Comparison of ENCODE assay signal across 8 cellular contexts in genomic region chrX:147912093-147912801, GRCh38. TPM values are rescaled to one million over a fixed set of nuclear protein-coding genes. Genes with fewer than 3 reads are reported as not detected.
DNase-seq lines count a peak whose midpoint lies in the region; ATAC-seq, FAIRE-seq and TF ChIP-seq lines count a peak whose summit lies in the region.

No MANE protein-coding gene starts in this region.

- POLR2A ChIA-PET in A549 (lab: Yijun Ruan, JAX): no interaction called here

- H3K27ac ChIP-seq in A549 (peak overlapping the region; percentile 92 to 99), epithelial cell of prostate (peak overlapping the region; percentile 63)

- H3K4me3 ChIP-seq in A549 (peak overlapping the region; percentile 92), GM12875 (ENCODE audit: low read depth, low read length) (peak overlapping the region; percentile 75)

- H3K27ac Mint-ChIP-seq in stimulated activated naive CD8-positive, alpha-beta T cell treated with anti-CD3 and anti-CD28 coated beads, Interleukin-15, amount 100 ng/mL, for 72 hours: peak overlapping the region; percentile 87 to 93

- TF ChIP-seq RAD21 in A549 (conservative IDR thresholded peaks at IDR 0.05 in 1 of 2, IDR thresholded peaks at IDR 0.05 in 1 of 2): no peak

- TF ChIP-seq CTCF in A549 (IDR thresholded peaks at IDR 0.05) (no peak), GM12875 (IDR thresholded peaks at IDR 0.05; ENCODE audit: borderline replicate concordance, insufficient read depth, low read depth, low read length) (no peak)

- no peaks in the 10 kb centered on the region for H3K9me3 ChIP-seq in A549

- no peaks in the 10 kb centered on the region for H3K9me3 Mint-ChIP-seq in stimulated activated naive CD8-positive, alpha-beta T cell treated with anti-CD3 and anti-CD28 coated beads, Interleukin-15, amount 100 ng/mL, for 72 hours

- TF ChIP-seq POLR2A in A549 (IDR thresholded peaks at IDR 0.05; ENCODE audit: low read length): no peak

- WGBS in A549 (ENCODE audit: missing lambda C conversion rate): 0% methylated on average over 19 of the region's 58 CpGs

- H3K4me3 Mint-ChIP-seq in stimulated activated naive CD8-positive, alpha-beta T cell treated with anti-CD3 and anti-CD28 coated beads, Interleukin-15, amount 100 ng/mL, for 72 hours: peak overlapping the region; percentile 87 to 91

- peak; percentile 22 to 31 for DNase-seq in A549 (ENCODE audit: low read depth in 1 of 2, low spot score in 1 of 2)
- DNase-seq in NCI-H2107 treated with DMSO at 0.1 percent for 48 hours (lab: John Stamatoyannopoulos, UW; ENCODE audit: unreplicated experiment): peak; percentile 22
- peak in 2 of 3 experiments; percentile 5 to 6 for DNase-seq in activated CD8-positive, alpha-beta memory T cell treated with anti-CD3 and anti-CD28 coated beads for 48 hours (ENCODE audit: low read depth in 2 of 3, low spot score in 2 of 3)
- no peak for DNase-seq in epithelial cell of prostate (ENCODE audit: low read depth, low spot score)
- peak; percentile 7 for DNase-seq in midbrain (lab: John Stamatoyannopoulos, UW)
- DNase-seq in stimulated activated naive CD8-positive, alpha-beta T cell treated with anti-CD3 and anti-CD28 coated beads, Interleukin-15, amount 100 ng/mL, for 72 hours: peak; percentile 46 to 48

- H3K4me2 ChIP-seq in A549: peak overlapping the region; percentile 97

- peak; percentile 67 to 72 for ATAC-seq in A549
- ATAC-seq in HG02759 (IDR thresholded peaks at IDR 0.05; ENCODE audit: unreplicated experiment): peak; percentile 37
- peak; percentile 60 for ATAC-seq in stimulated activated naive CD8-positive, alpha-beta T cell treated with anti-CD3 and anti-CD28 coated beads, Interleukin-15, amount 100 ng/mL, for 72 hours

- TF ChIP-seq EP300 in A549 (IDR thresholded peaks at IDR 0.05): no peak

- no peaks in the 10 kb centered on the region for H3K27me3 Mint-ChIP-seq in stimulated activated naive CD8-positive, alpha-beta T cell treated with anti-CD3 and anti-CD28 coated beads, Interleukin-15, amount 100 ng/mL, for 72 hours

- H3K4me1 Mint-ChIP-seq in stimulated activated naive CD8-positive, alpha-beta T cell treated with anti-CD3 and anti-CD28 coated beads, Interleukin-15, amount 100 ng/mL, for 72 hours: peaks cover 35% of the 10 kb centered on the region

- CTCF ChIA-PET in A549 (lab: Yijun Ruan, JAX): no interaction called here

- no peak for FAIRE-seq in A549 (lab: Jason Lieb, UNC)

- peaks cover 24% of the 10 kb centered on the region; the same call in 2 of the 3 replicates for H3K4me1 ChIP-seq in A549

TF ChIP-seq in A549, 52 proteins besides CTCF, POLR2A, EP300 and RAD21:
- TF ChIP-seq PHF8 (IDR thresholded peaks at IDR 0.05; ENCODE audit: borderline replicate concordance, low read depth): 0 out of 2 replicates have a peak, but pooled peaks have one; percentile 21
- no peak for TF ChIP-seq MAX (IDR thresholded peaks at IDR 0.05)
- no peak for TF ChIP-seq FOSL2 (IDR thresholded peaks at IDR 0.05)
- no peak for TF ChIP-seq FOSL2 (CRISPR knock-in tag; IDR thresholded peaks at IDR 0.05)
- no peak for TF ChIP-seq MAZ (IDR thresholded peaks at IDR 0.05; ENCODE audit: borderline replicate concordance, low read depth, low read length)
- TF ChIP-seq, protein P1, sequence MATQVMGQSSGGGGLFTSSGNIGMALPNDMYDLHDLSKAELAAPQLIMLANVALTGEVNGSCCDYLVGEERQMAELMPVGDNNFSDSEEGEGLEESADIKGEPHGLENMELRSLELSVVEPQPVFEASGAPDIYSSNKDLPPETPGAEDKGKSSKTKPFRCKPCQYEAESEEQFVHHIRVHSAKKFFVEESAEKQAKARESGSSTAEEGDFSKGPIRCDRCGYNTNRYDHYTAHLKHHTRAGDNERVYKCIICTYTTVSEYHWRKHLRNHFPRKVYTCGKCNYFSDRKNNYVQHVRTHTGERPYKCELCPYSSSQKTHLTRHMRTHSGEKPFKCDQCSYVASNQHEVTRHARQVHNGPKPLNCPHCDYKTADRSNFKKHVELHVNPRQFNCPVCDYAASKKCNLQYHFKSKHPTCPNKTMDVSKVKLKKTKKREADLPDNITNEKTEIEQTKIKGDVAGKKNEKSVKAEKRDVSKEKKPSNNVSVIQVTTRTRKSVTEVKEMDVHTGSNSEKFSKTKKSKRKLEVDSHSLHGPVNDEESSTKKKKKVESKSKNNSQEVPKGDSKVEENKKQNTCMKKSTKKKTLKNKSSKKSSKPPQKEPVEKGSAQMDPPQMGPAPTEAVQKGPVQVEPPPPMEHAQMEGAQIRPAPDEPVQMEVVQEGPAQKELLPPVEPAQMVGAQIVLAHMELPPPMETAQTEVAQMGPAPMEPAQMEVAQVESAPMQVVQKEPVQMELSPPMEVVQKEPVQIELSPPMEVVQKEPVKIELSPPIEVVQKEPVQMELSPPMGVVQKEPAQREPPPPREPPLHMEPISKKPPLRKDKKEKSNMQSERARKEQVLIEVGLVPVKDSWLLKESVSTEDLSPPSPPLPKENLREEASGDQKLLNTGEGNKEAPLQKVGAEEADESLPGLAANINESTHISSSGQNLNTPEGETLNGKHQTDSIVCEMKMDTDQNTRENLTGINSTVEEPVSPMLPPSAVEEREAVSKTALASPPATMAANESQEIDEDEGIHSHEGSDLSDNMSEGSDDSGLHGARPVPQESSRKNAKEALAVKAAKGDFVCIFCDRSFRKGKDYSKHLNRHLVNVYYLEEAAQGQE (IDR thresholded peaks at IDR 0.05): no peak
- no peak for TF ChIP-seq FOXS1 (CRISPR knock-in tag; IDR thresholded peaks at IDR 0.05)
- no peak for TF ChIP-seq GATA3 (IDR thresholded peaks at IDR 0.05; ENCODE audit: borderline replicate concordance)
- no peak for TF ChIP-seq HOXA7 (CRISPR knock-in tag; IDR thresholded peaks at IDR 0.05)
- TF ChIP-seq EHF (CRISPR knock-in tag; IDR thresholded peaks at IDR 0.05): no peak
- TF ChIP-seq MYC (IDR thresholded peaks at IDR 0.05; ENCODE audit: borderline replicate concordance, low read length): no peak
- no peak for TF ChIP-seq ZSCAN20 (CRISPR knock-in tag; IDR thresholded peaks at IDR 0.05)
- TF ChIP-seq HOXB13 (CRISPR knock-in tag; IDR thresholded peaks at IDR 0.05; ENCODE audit: low read depth): no peak
- TF ChIP-seq, protein P2, sequence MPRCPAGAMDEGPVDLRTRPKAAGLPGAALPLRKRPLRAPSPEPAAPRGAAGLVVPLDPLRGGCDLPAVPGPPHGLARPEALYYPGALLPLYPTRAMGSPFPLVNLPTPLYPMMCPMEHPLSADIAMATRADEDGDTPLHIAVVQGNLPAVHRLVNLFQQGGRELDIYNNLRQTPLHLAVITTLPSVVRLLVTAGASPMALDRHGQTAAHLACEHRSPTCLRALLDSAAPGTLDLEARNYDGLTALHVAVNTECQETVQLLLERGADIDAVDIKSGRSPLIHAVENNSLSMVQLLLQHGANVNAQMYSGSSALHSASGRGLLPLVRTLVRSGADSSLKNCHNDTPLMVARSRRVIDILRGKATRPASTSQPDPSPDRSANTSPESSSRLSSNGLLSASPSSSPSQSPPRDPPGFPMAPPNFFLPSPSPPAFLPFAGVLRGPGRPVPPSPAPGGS (IDR thresholded peaks at IDR 0.05): 0 out of 3 replicates have a peak, but pooled peaks have one; percentile 8
- TF ChIP-seq ESRRA (IDR thresholded peaks at IDR 0.05; ENCODE audit: borderline replicate concordance, low read length): no peak
- TF ChIP-seq POLR2AphosphoS2 (conservative IDR thresholded peaks at IDR 0.05; ENCODE audit: low read length): no peak
- TF ChIP-seq NPAS2 (CRISPR knock-in tag; IDR thresholded peaks at IDR 0.05; ENCODE audit: borderline replicate concordance): no peak
- no peak for TF ChIP-seq JUNB (IDR thresholded peaks at IDR 0.05)
- TF ChIP-seq KDM1A (IDR thresholded peaks at IDR 0.05; ENCODE audit: low read depth): no peak

RNA-seq across cellular contexts. Expression of gene FMR1, which starts 0.5 kb away (rescaled TPM):
- polyA plus RNA-seq in A549 (2011; rRNA removed) (38.8 and 38.9 TPM in 2 replicates), A549 (2017; fragmentation: RNase III; extraction: RNeasy Plus Mini Kit Qiagen cat#74134 plus additional on column Dnase treatment) (31.0 to 36.0 TPM (median 32.6 TPM) in 3 replicates)
- polyA plus RNA-seq in A549 (2012; cell fraction: cytosol; rRNA removed): 11.1 and 13.7 TPM in 2 replicates
- polyA plus RNA-seq in A549 (2012; cell fraction: nucleus; rRNA removed): 7.8 and 14.1 TPM in 2 replicates
- 13.7 and 13.8 TPM in 2 replicates for polyA minus RNA-seq in A549 (2011; rRNA and poly(A)+ RNA removed)
